Comparison of ENCODE assay signal across 10 cellular contexts in the genomic region with DNA sequence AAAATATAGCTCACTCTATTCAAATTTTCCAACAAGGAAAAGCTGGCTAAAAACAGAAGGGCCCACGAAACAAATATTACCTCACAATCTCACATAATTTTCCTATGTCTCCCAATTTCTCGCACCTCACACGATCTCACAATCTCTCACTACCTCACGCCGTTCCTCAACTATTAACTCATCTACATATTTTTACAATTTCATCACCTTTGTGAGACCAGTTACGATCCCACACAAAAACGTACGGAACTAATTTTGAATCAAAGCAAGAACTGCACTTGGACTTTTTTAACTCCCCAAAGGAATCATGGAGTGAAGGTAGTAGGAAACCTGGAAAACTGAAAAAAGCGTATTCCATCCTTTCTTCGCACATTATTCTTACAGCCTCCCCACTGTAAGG. TPM values are rescaled to one million over a fixed set of nuclear protein-coding genes. Genes with fewer than 3 reads are reported as not detected.
DNase-seq lines count a peak whose midpoint lies in the region; ATAC-seq, FAIRE-seq and TF ChIP-seq lines count a peak whose summit lies in the region.
"Had no signal": no experiment of that assay in that cellular context is flagged by ENCODE, and none has a peak within 500 bp of the region (broad histone marks: within the 10 kb centered on the region; RNA-seq: fewer than 3 reads in every experiment).

No MANE protein-coding gene starts in this region.

- H3K36me3 Mint-ChIP-seq in astrocyte (ENCODE audit: low read depth, unreplicated experiment): peaks cover 2% of the 10 kb centered on the region

- peak overlapping the region; percentile 87 for H3K27ac ChIP-seq in cardiac muscle cell
- H3K27ac ChIP-seq in astrocyte (ENCODE audit: low read depth, low read length): peak overlapping the region; percentile 84
- peak overlapping the region; percentile 81 to 89 for H3K27ac ChIP-seq in liver (ENCODE audit: low read depth in 1 of 2, low read length in 2 of 2)
- H3K27ac ChIP-seq in upper lobe of right lung: peak overlapping the region; percentile 75

- no peaks in the 10 kb centered on the region for H3K9me3 ChIP-seq in cardiac muscle cell (ENCODE audit: low read depth)
- H3K9me3 ChIP-seq in astrocyte (ENCODE audit: insufficient read depth, low read depth, low read length): no peaks in the 10 kb centered on the region
- H3K9me3 ChIP-seq in liver (ENCODE audit: control insufficient read depth in 4 of 4, low read length in 3 of 4): no peaks in the 10 kb centered on the region
- no peaks in the 10 kb centered on the region for H3K9me3 ChIP-seq in upper lobe of right lung

- peaks cover 47% of the 10 kb centered on the region for H4K20me1 ChIP-seq in astrocyte (ENCODE audit: insufficient read depth, low read length)

- peaks cover 62% of the 10 kb centered on the region for H3K79me2 ChIP-seq in astrocyte (ENCODE audit: insufficient read depth, low read length)

- H3K9ac ChIP-seq in astrocyte (ENCODE audit: low read length) (peak overlapping the region; percentile 85), liver (ENCODE audit: low read depth in 1 of 2, low read length in 2 of 2) (no peak overlapping the region)

- H3K36me3 ChIP-seq in cardiac muscle cell: no peaks in the 10 kb centered on the region
- peaks cover 3% of the 10 kb centered on the region for H3K36me3 ChIP-seq in astrocyte (ENCODE audit: insufficient read depth, low read length)
- H3K36me3 ChIP-seq in liver (ENCODE audit: control insufficient read depth in 4 of 4, insufficient read depth in 3 of 4, low read depth in 1 of 4, low read length in 3 of 4): no peaks in the 10 kb centered on the region
- H3K36me3 ChIP-seq in upper lobe of right lung: no peaks in the 10 kb centered on the region

- peak overlapping the region; percentile 99 for H3K4me3 Mint-ChIP-seq in astrocyte (ENCODE audit: unreplicated experiment)

- H3K4me1 Mint-ChIP-seq in astrocyte (ENCODE audit: low read depth, unreplicated experiment): no peaks in the 10 kb centered on the region

- TF ChIP-seq CTCF in cardiac muscle cell (IDR thresholded peaks at IDR 0.05; ENCODE audit: low read depth, low read length) (no peak), astrocyte (IDR thresholded peaks at IDR 0.05; ENCODE audit: insufficient read depth, low read depth, low read length) (no peak), liver (IDR thresholded peaks at IDR 0.05; ENCODE audit: low read depth, low read length, missing input control) (no peak), upper lobe of right lung (IDR thresholded peaks at IDR 0.05) (no peak)

- H3K27ac Mint-ChIP-seq in astrocyte (ENCODE audit: unreplicated experiment): peak overlapping the region; percentile 28

- 68% methylated on average over 10 of the region's 10 CpGs for WGBS in liver

- H3K27me3 ChIP-seq in cardiac muscle cell (no peaks in the 10 kb centered on the region), astrocyte (ENCODE audit: insufficient read depth, low read length) (no peaks in the 10 kb centered on the region), liver (ENCODE audit: control insufficient read depth in 4 of 4, insufficient read depth in 4 of 4, low read length in 3 of 4) (no peaks in the 10 kb centered on the region), upper lobe of right lung (no peaks in the 10 kb centered on the region)

- H2AFZ ChIP-seq in astrocyte (ENCODE audit: low read depth, low read length): no peak overlapping the region

- H3K4me3 ChIP-seq in cardiac muscle cell: peak overlapping the region; percentile 64
- H3K4me3 ChIP-seq in astrocyte (ENCODE audit: insufficient read depth, low read depth, low read length): peak overlapping the region; percentile 79
- peak overlapping the region; percentile 51 to 94 (median 77) for H3K4me3 ChIP-seq in liver (ENCODE audit: low read depth in 1 of 3, low read length in 3 of 3)
- peak overlapping the region; percentile 82 for H3K4me3 ChIP-seq in upper lobe of right lung

- ATAC-seq in Right ventricle myocardium inferior (no peak), upper lobe of right lung (no peak), HG02678 (IDR thresholded peaks at IDR 0.05; ENCODE audit: unreplicated experiment) (no peak)

- no peak for FAIRE-seq in astrocyte (lab: Jason Lieb, UNC)
- FAIRE-seq: GM12891 had no signal

- no peak for TF ChIP-seq RAD21 in liver (IDR thresholded peaks at IDR 0.05)

- no peaks in the 10 kb centered on the region for H3K9me3 Mint-ChIP-seq in astrocyte (ENCODE audit: unreplicated experiment)

- H3K4me2 ChIP-seq in astrocyte (ENCODE audit: low read length): peak overlapping the region; percentile 85

- intact Hi-C loops in Right ventricle myocardium inferior (cut with DNase I): no loop called here
- intact Hi-C loops in upper lobe of right lung (cut with DNase I): no loop called here

- DNase-seq in cardiac muscle cell (ENCODE audit: low read depth in 1 of 2, low spot score in 1 of 2) (peak in 1 of 2 donors; percentile 39), Right ventricle myocardium inferior (ENCODE audit: missing footprints) (no peak), astrocyte (ENCODE audit: low read depth) (peak; percentile 75), upper lobe of right lung (no peak), HK-2 (ENCODE audit: unreplicated experiment) (no peak), NCI-H2227 treated with DMSO at 0.1 percent for 48 hours (lab: John Stamatoyannopoulos, UW) (no peak)
- DNase-seq: activated CD4-positive, CD25-positive, alpha-beta regulatory T cell treated with anti-CD3 and anti-CD28 coated beads, Interleukin-2, amount 50 U/mL, for 72 hours had no signal

- H3K4me1 ChIP-seq in cardiac muscle cell (ENCODE audit: low read depth) (peaks cover 5% of the 10 kb centered on the region), astrocyte (ENCODE audit: insufficient read depth, low read length) (peaks cover 6% of the 10 kb centered on the region), liver (ENCODE audit: control insufficient read depth in 4 of 4, insufficient read depth in 4 of 4, low read length in 3 of 4) (peaks cover 1 to 17% (median 11%) of the 10 kb centered on the region in 4 donors), upper lobe of right lung (peaks cover 3% of the 10 kb centered on the region)

- no peaks in the 10 kb centered on the region for H3K27me3 Mint-ChIP-seq in astrocyte (ENCODE audit: low read depth, unreplicated experiment)

TF ChIP-seq in liver, 16 proteins besides CTCF, POLR2A, EP300 and RAD21:
- TF ChIP-seq, protein P1, sequence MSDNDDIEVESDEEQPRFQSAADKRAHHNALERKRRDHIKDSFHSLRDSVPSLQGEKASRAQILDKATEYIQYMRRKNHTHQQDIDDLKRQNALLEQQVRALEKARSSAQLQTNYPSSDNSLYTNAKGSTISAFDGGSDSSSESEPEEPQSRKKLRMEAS (IDR thresholded peaks at IDR 0.05): no peak
- TF ChIP-seq, protein P2, sequence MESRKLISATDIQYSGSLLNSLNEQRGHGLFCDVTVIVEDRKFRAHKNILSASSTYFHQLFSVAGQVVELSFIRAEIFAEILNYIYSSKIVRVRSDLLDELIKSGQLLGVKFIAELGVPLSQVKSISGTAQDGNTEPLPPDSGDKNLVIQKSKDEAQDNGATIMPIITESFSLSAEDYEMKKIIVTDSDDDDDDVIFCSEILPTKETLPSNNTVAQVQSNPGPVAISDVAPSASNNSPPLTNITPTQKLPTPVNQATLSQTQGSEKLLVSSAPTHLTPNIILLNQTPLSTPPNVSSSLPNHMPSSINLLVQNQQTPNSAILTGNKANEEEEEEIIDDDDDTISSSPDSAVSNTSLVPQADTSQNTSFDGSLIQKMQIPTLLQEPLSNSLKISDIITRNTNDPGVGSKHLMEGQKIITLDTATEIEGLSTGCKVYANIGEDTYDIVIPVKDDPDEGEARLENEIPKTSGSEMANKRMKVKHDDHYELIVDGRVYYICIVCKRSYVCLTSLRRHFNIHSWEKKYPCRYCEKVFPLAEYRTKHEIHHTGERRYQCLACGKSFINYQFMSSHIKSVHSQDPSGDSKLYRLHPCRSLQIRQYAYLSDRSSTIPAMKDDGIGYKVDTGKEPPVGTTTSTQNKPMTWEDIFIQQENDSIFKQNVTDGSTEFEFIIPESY (IDR thresholded peaks at IDR 0.05): no peak
- TF ChIP-seq EGR1 (IDR thresholded peaks at IDR 0.05; ENCODE audit: low read depth in 2 of 2): no peak

RNA-seq across cellular contexts. Expression of a gene that starts 1.1 kb away (rescaled TPM):
- total RNA-seq in cardiac muscle cell (62.9 and 102 TPM in 2 replicates), Right ventricle myocardium inferior (40.0 TPM), astrocyte (62.8 and 69.3 TPM in 2 replicates), liver (10 to 100 TPM in 1 of 2 donors, 1 to 10 TPM in 1; 9.9 to 11.6 TPM), upper lobe of right lung (34.0 TPM)
- polyA plus RNA-seq in cardiac muscle cell (35.9 and 38.3 TPM in 2 replicates), liver (1 to 10 TPM; 3.4 to 9.4 TPM)

RNA-seq across cellular contexts. Expression of a gene that starts 7.4 kb away (rescaled TPM):
- total RNA-seq in cardiac muscle cell (11.0 and 11.6 TPM in 2 replicates), Right ventricle myocardium inferior (10.5 TPM), astrocyte (30.4 and 33.3 TPM in 2 replicates), liver (10 to 100 TPM in 1 of 2 donors, 1 to 10 TPM in 1; 7.9 to 11.4 TPM), upper lobe of right lung (20.8 TPM)
- polyA plus RNA-seq in cardiac muscle cell (19.2 and 19.3 TPM in 2 replicates), liver (1 to 10 TPM; 6.4 to 9.1 TPM)

RNA-seq across cellular contexts. Expression of a gene that starts 52.0 kb away (rescaled TPM):
- total RNA-seq in cardiac muscle cell: 96.4 and 122 TPM in 2 replicates
- polyA plus RNA-seq in cardiac muscle cell: 56.0 and 56.7 TPM in 2 replicates
- total RNA-seq in Right ventricle myocardium inferior: 775 TPM
- 344 and 348 TPM in 2 replicates for total RNA-seq in astrocyte
- total RNA-seq in liver: 10 to 100 TPM; 37.5 to 79.5 TPM
- polyA plus RNA-seq in liver: 10 to 100 TPM; 14.3 to 77.7 TPM
- 201 TPM for total RNA-seq in upper lobe of right lung
